Comparison of ENCODE assay signal across 8 cellular contexts in genomic region chr1:55140546-55140983, GRCh38.
DNase-seq lines count a peak whose midpoint lies in the region; ATAC-seq lines count a peak whose summit lies in the region.

No MANE protein-coding gene starts in this region.

- WGBS in mesenchymal stem cell: 10% methylated on average over 1 of the region's 3 CpGs

- no peak overlapping the region for H3K4ac ChIP-seq in mesenchymal stem cell (ENCODE audit: low read depth in 1 of 2, low read length in 2 of 2)

- H3K14ac ChIP-seq in mesenchymal stem cell (ENCODE audit: low read length in 2 of 2): no peak overlapping the region

- H4K8ac ChIP-seq in mesenchymal stem cell (ENCODE audit: low read length): no peak overlapping the region

- no peaks in the 10 kb centered on the region for H3K4me1 ChIP-seq in mesenchymal stem cell (ENCODE audit: control insufficient read depth, insufficient read depth, low read depth, low read length)

- no peak overlapping the region for H2AK5ac ChIP-seq in mesenchymal stem cell (ENCODE audit: low read length, severe bottlenecking)

- H3K23ac ChIP-seq in mesenchymal stem cell (ENCODE audit: low read length in 2 of 2): no peak overlapping the region

- no peaks in the 10 kb centered on the region for H3K9me3 ChIP-seq in mesenchymal stem cell (ENCODE audit: control insufficient read depth, low read length)

- no peak overlapping the region for H3K4me3 ChIP-seq in mesenchymal stem cell (ENCODE audit: insufficient read depth in 1 of 2, low read depth in 1 of 2, low read length in 2 of 2)

- H4K91ac ChIP-seq in mesenchymal stem cell (ENCODE audit: low read length): no peak overlapping the region

- H2BK12ac ChIP-seq in mesenchymal stem cell (ENCODE audit: low read length in 2 of 2): no peak overlapping the region

- H2BK5ac ChIP-seq in mesenchymal stem cell (ENCODE audit: low read depth, low read length, poor library complexity, severe bottlenecking): no peak overlapping the region

- H3K36me3 ChIP-seq in mesenchymal stem cell (ENCODE audit: control insufficient read depth in 1 of 2, insufficient read depth in 2 of 2, low read depth in 1 of 2, low read length in 2 of 2): peaks cover 12 to 95% of the 10 kb centered on the region in 2 experiments

- peak; percentile 74 for ATAC-seq in HG03521 (IDR thresholded peaks at IDR 0.05; ENCODE audit: unreplicated experiment)

- DNase-seq in C1 segment of cervical spinal cord (lab: John Stamatoyannopoulos, UW) (peak in 8 of 14 donors; percentile 8 to 69 (median 22)), GM19238 (ENCODE audit: insufficient read length, low spot score) (peak; percentile 20), NCI-H774 (lab: John Stamatoyannopoulos, UW) (peak; percentile 81), mesenchymal stem cell (peak; percentile 89)
- peak; percentile 57 for DNase-seq in activated CD4-positive, alpha-beta T cell treated with anti-CD3 and anti-CD28 coated beads, Interleukin-2, amount 50 U/mL, for 1 hour
- DNase-seq in effector CD8-positive, alpha-beta T cell (lab: John Stamatoyannopoulos, UW): peak; percentile 39
- DNase-seq in stimulated activated CD8-positive, alpha-beta memory T cell treated with anti-CD3 and anti-CD28 coated beads, Interleukin-4, amount 100 ng/mL, for 1 hour (ENCODE audit: low read depth in 2 of 2, low spot score in 1 of 2): peak; percentile 25 to 35

- H3K4me2 ChIP-seq in mesenchymal stem cell (ENCODE audit: low read length, poor library complexity, severe bottlenecking): no peak overlapping the region

- no peak overlapping the region for H2BK120ac ChIP-seq in mesenchymal stem cell (ENCODE audit: low read depth, low read length)

- H3K18ac ChIP-seq in mesenchymal stem cell (ENCODE audit: low read depth in 1 of 2, low read length in 2 of 2): no peak overlapping the region

- peaks cover 5% of the 10 kb centered on the region for H3K79me1 ChIP-seq in mesenchymal stem cell (replicated peaks; ENCODE audit: low read length, poor library complexity, severe bottlenecking)

- no peaks in the 10 kb centered on the region for H3K27me3 ChIP-seq in mesenchymal stem cell (ENCODE audit: control insufficient read depth in 1 of 2, insufficient read depth in 1 of 2, low read length in 2 of 2)

- peak overlapping the region; percentile 59 for H3K9ac ChIP-seq in mesenchymal stem cell (ENCODE audit: low read length)

- no peak overlapping the region for H2AFZ ChIP-seq in mesenchymal stem cell (ENCODE audit: low read depth, low read length)

- H2BK15ac ChIP-seq in mesenchymal stem cell (ENCODE audit: low read depth, poor library complexity, severe bottlenecking): no peak overlapping the region

- no peak overlapping the region for H3K27ac ChIP-seq in mesenchymal stem cell (ENCODE audit: low read length, poor library complexity, severe bottlenecking)

Comparison
In these comparisons a context has a peak if more than half of its experiments do, and no peak if none do; other contexts are left out.
1. DNase-seq: peak in every context shown above with its lines; median percentile 89 in mesenchymal stem cell; 81 in NCI-H774; 57 in activated CD4-positive, alpha-beta T cell treated with anti-CD3 and anti-CD28 coated beads, Interleukin-2, amount 50 U/mL, for 1 hour; 39 in effector CD8-positive, alpha-beta T cell; 30 in stimulated activated CD8-positive, alpha-beta memory T cell treated with anti-CD3 and anti-CD28 coated beads, Interleukin-4, amount 100 ng/mL, for 1 hour; 22 in C1 segment of cervical spinal cord; 20 in GM19238.